In genomic region chr18:12874992-12875391, GRCh38 we compare ENCODE assay signal across 5 cellular contexts. TPM values are rescaled to one million over a fixed set of nuclear protein-coding genes. Genes with fewer than 3 reads are reported as not detected.
DNase-seq lines count a peak whose midpoint lies in the region; ATAC-seq and TF ChIP-seq lines count a peak whose summit lies in the region.
"Not testable (repeated sequence)": the region's sequence is repeated elsewhere in the genome, so short reads cannot be mapped to it uniquely, and the experiment has no call there.

No MANE protein-coding gene starts in this region.

- not testable (repeated sequence) for DNase-seq in WTC11 (ENCODE audit: low spot score); endodermal cell; hepatocyte (ENCODE audit: low spot score); neural crest cell (ENCODE audit: low read depth, low spot score)

- POLR2A ChIA-PET in WTC11 (lab: Charles Lee) = not testable (repeated sequence)

- not testable (repeated sequence) for H3K27me3 Mint-ChIP-seq in WTC11 (ENCODE audit: low read depth); endodermal cell (ENCODE audit: insufficient read depth); neural crest cell (ENCODE audit: low read depth)

- H3K36me3 Mint-ChIP-seq in WTC11 = peaks cover 23% of the 10 kb centered on the region
- H3K36me3 Mint-ChIP-seq in endodermal cell (ENCODE audit: low read depth) = peaks cover 20% of the 10 kb centered on the region
- H3K36me3 Mint-ChIP-seq in neural crest cell (ENCODE audit: low read depth) = peaks cover 18% of the 10 kb centered on the region

- peaks cover 76% of the 10 kb centered on the region for H3K79me2 ChIP-seq in hepatocyte

- H3K4me1 ChIP-seq in HUES48 (ENCODE audit: control insufficient read depth, insufficient read depth, low read length); endodermal cell (ENCODE audit: control insufficient read depth, insufficient read depth, low read length); hepatocyte (ENCODE audit: insufficient read depth): not testable (repeated sequence)

- not testable (repeated sequence) for H3K4me3 Mint-ChIP-seq in WTC11, endodermal cell
- peak overlapping the region; percentile 44 for H3K4me3 Mint-ChIP-seq in neural crest cell

- not testable (repeated sequence) for H2AFZ ChIP-seq in hepatocyte

- H3K9me3 Mint-ChIP-seq in WTC11, neural crest cell: not testable (repeated sequence)
- peaks cover 18% of the 10 kb centered on the region for H3K9me3 Mint-ChIP-seq in endodermal cell

- not testable (repeated sequence) for ATAC-seq in WTC11

- H3K4me1 Mint-ChIP-seq in WTC11 (peaks cover 31% of the 10 kb centered on the region), endodermal cell (peaks cover 29% of the 10 kb centered on the region), neural crest cell (peaks cover 24% of the 10 kb centered on the region)

- H3K27ac Mint-ChIP-seq in WTC11 = peak overlapping the region; percentile 57; the same call in 1 of the 2 replicates
- not testable (repeated sequence) for H3K27ac Mint-ChIP-seq in endodermal cell; neural crest cell (ENCODE audit: unreplicated experiment)

- CTCF ChIA-PET in WTC11 (lab: Charles Lee) = not testable (repeated sequence)

- not testable (repeated sequence) for H3K9me2 ChIP-seq in hepatocyte (replicated peaks; ENCODE audit: insufficient read depth)

- not testable (repeated sequence) for H3K9me3 ChIP-seq in HUES48 (ENCODE audit: control insufficient read depth, insufficient read depth, low read length); endodermal cell (ENCODE audit: control insufficient read depth, low read length); hepatocyte (ENCODE audit: low read depth)

- not testable (repeated sequence) for H3K4me2 ChIP-seq in hepatocyte

- H3K27me3 ChIP-seq in HUES48 (ENCODE audit: control insufficient read depth, insufficient read depth, low read length); endodermal cell (ENCODE audit: control insufficient read depth, insufficient read depth, low read length, poor library complexity, severe bottlenecking); hepatocyte: not testable (repeated sequence)

- 35% methylated on average over 2 of the region's 2 CpGs; no CpG with 5 or more reads in 1 of the 2 experiments for WGBS in endodermal cell (ENCODE audit: insufficient coverage in 1 of 2, insufficient read length in 1 of 2), 2 experiments
- 51% methylated on average over 2 of the region's 2 CpGs for WGBS in hepatocyte (ENCODE audit: low lambda C conversion rate, missing lambda C conversion rate)

- not testable (repeated sequence) for TF ChIP-seq CTCF in WTC11 (IDR thresholded peaks at IDR 0.05); endodermal cell (conservative IDR thresholded peaks at IDR 0.05); hepatocyte (IDR thresholded peaks at IDR 0.05; ENCODE audit: poor library complexity); neural crest cell (conservative IDR thresholded peaks at IDR 0.05)

- not testable (repeated sequence) for H3K36me3 ChIP-seq in HUES48 (ENCODE audit: control insufficient read depth, insufficient read depth, low read length); endodermal cell (ENCODE audit: control insufficient read depth, insufficient read depth, low read length); hepatocyte (replicated peaks; ENCODE audit: insufficient read depth, low read depth)

- H4K20me1 ChIP-seq in hepatocyte (ENCODE audit: insufficient read depth, poor library complexity, severe bottlenecking) = peaks cover 12% of the 10 kb centered on the region

- H3K4me3 ChIP-seq in HUES48 (ENCODE audit: low read depth, low read length); hepatocyte: not testable (repeated sequence)
- peak overlapping the region; percentile 5 for H3K4me3 ChIP-seq in endodermal cell (ENCODE audit: low read length)

- not testable (repeated sequence) for H3K9ac ChIP-seq in HUES48 (ENCODE audit: low read depth, low read length); endodermal cell (ENCODE audit: extremely low read depth, low read length, poor library complexity, severe bottlenecking)

- H3K27ac ChIP-seq in HUES48 (ENCODE audit: low read depth, low read length) (peak overlapping the region; percentile 66), hepatocyte (peak overlapping the region; percentile 2)
- H3K27ac ChIP-seq in endodermal cell (ENCODE audit: low read depth, low read length) = not testable (repeated sequence)

RNA-seq across cellular contexts. Expression of gene PTPN2, which starts 9.0 kb away (rescaled TPM):
- total RNA-seq in WTC11 (2021) (37.7 to 45.3 TPM (median 43.3 TPM) in 3 replicates), endodermal cell (10 to 100 TPM; 47.3 to 48.5 TPM), hepatocyte (36.7 and 40.3 TPM in 2 replicates), neural crest cell (31.7 and 34.4 TPM in 2 replicates)
- 27.7 TPM for polyA plus RNA-seq in endodermal cell (2013, experiment 1 of 2)
- polyA plus RNA-seq in endodermal cell (2013, experiment 2 of 2) = 25.6 TPM
- 30.5 and 32.0 TPM in 2 replicates for polyA plus RNA-seq in hepatocyte
